11 cellular contexts compared by ENCODE assay signal in the genomic region with DNA sequence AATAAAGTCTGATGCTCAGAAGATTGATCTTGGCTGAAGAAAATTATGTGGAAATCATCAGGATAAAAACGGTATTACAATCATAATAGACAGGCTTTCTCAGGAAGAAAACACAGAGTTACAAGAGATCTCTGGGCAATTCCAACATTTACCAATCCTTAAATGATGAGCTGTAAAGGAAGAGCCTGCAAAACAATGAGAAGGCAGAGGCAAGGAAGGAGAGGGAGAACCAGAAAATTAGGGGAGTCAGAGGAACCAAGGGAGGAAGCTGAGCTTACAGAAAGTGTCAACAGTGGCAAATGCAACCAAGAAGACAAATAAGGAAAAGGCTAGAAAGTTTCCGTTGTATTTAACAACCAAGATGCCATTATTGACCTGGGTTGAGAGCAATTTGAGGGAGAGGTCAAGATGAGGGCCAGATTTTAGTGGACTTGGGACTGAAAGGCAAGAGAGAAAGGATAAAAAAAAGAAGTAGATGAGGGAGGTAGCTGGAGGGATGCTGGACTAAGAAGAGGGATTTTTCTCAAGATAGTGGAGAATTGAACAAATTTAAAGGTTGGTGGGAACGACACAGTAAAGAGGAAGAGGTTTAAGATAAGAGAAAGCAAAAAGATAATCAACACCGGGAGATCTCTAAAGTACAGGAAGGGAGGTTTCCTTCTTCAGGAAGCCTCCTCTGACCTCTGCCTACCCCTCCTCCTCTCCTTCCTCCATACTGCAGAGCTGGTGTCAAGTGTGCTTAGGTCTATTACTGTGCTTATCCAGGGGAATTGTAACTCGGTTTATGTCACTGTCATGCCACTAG.
DNase-seq lines count a peak whose midpoint lies in the region; ATAC-seq and TF ChIP-seq lines count a peak whose summit lies in the region.
"Had no signal": no experiment of that assay in that cellular context is flagged by ENCODE, and none has a peak within 500 bp of the region (broad histone marks: within the 10 kb centered on the region; RNA-seq: fewer than 3 reads in every experiment).

No MANE protein-coding gene starts in this region.

- no peaks in the 10 kb centered on the region for H3K36me3 ChIP-seq in MM.1S (replicated peaks; ENCODE audit: insufficient read depth, low read length)

- H3K27me3 ChIP-seq in MM.1S (replicated peaks; ENCODE audit: insufficient read depth, low read length) = no peaks in the 10 kb centered on the region

- H3K27me3 Mint-ChIP-seq in activated T-cell treated with anti-CD3 and anti-CD28 coated beads, Interleukin-2, amount 50 U/mL, for 24 hours = no peaks in the 10 kb centered on the region
- no peaks in the 10 kb centered on the region for H3K27me3 Mint-ChIP-seq in activated naive CD8-positive, alpha-beta T cell treated with anti-CD3 and anti-CD28 coated beads, Interleukin-2, amount 10 ng/mL, durations not matched to agents 7 days and 5 days
- H3K27me3 Mint-ChIP-seq in naive thymus-derived CD8-positive, alpha-beta T cell = no peaks in the 10 kb centered on the region
- H3K27me3 Mint-ChIP-seq: dendritic cell treated with granulocyte-macrophage colony-stimulating factor and Interleukin-4, amounts not matched to agents 40 ng/mL and 50 ng/mL, for 4 days had no signal

- no peak overlapping the region for H3K4me3 Mint-ChIP-seq in activated T-cell treated with anti-CD3 and anti-CD28 coated beads, Interleukin-2, amount 50 U/mL, for 24 hours
- H3K4me3 Mint-ChIP-seq in activated naive CD8-positive, alpha-beta T cell treated with anti-CD3 and anti-CD28 coated beads, Interleukin-2, amount 10 ng/mL, durations not matched to agents 7 days and 5 days = peak overlapping the region; percentile 80
- peak overlapping the region; percentile 59 to 86 (median 76) for H3K4me3 Mint-ChIP-seq in naive thymus-derived CD8-positive, alpha-beta T cell
- H3K4me3 Mint-ChIP-seq: dendritic cell treated with granulocyte-macrophage colony-stimulating factor and Interleukin-4, amounts not matched to agents 40 ng/mL and 50 ng/mL, for 4 days had no signal

- no peak for DNase-seq in activated T-cell treated with anti-CD3 and anti-CD28 coated beads, Interleukin-2, amount 50 U/mL, for 24 hours
- no peak for DNase-seq in activated T-cell treated with anti-CD3 and anti-CD28 coated beads for 4 hours
- DNase-seq in MM.1S = no peak
- DNase-seq in activated naive CD8-positive, alpha-beta T cell treated with anti-CD3 and anti-CD28 coated beads, Interleukin-2, amount 10 ng/mL, durations not matched to agents 7 days and 5 days = no peak
- DNase-seq in naive thymus-derived CD8-positive, alpha-beta T cell = no peak
- no peak for DNase-seq in AG20443 (ENCODE audit: low spot score)
- no peak for DNase-seq in GM10266 (ENCODE audit: extremely low spot score)
- no peak for DNase-seq in superior temporal gyrus (ENCODE audit: extremely low spot score)
- DNase-seq: NCI-H1092, NCI-H748 treated with DMSO at 0.1 percent for 48 hours had no signal

- H3K27ac ChIP-seq in MM.1S (ENCODE audit: low read length) = no peak overlapping the region

- H3K4me3 ChIP-seq in MM.1S (ENCODE audit: low read length) = no peak overlapping the region

- no peaks in the 10 kb centered on the region for H3K9me3 ChIP-seq in MM.1S (replicated peaks; ENCODE audit: insufficient read depth, low read length)

- H3K79me2 ChIP-seq in MM.1S (ENCODE audit: low read length) = no peaks in the 10 kb centered on the region

- peaks cover 11% of the 10 kb centered on the region for H3K9me3 Mint-ChIP-seq in activated T-cell treated with anti-CD3 and anti-CD28 coated beads, Interleukin-2, amount 50 U/mL, for 24 hours
- H3K9me3 Mint-ChIP-seq in activated naive CD8-positive, alpha-beta T cell treated with anti-CD3 and anti-CD28 coated beads, Interleukin-2, amount 10 ng/mL, durations not matched to agents 7 days and 5 days = peaks cover 14% of the 10 kb centered on the region
- H3K9me3 Mint-ChIP-seq in naive thymus-derived CD8-positive, alpha-beta T cell = peaks cover 0 to 12% (median 0%) of the 10 kb centered on the region in 9 donors

- H3K9me2 ChIP-seq in MM.1S (replicated peaks; ENCODE audit: insufficient read depth, low read length) = no peaks in the 10 kb centered on the region

- peak overlapping the region; percentile 11; the same call in 1 of the 2 replicates for H2AFZ ChIP-seq in MM.1S (ENCODE audit: low read length)

- peaks cover 43% of the 10 kb centered on the region for H3K4me1 ChIP-seq in MM.1S (ENCODE audit: low read length)

- H3K27ac Mint-ChIP-seq in activated T-cell treated with anti-CD3 and anti-CD28 coated beads, Interleukin-2, amount 50 U/mL, for 24 hours = peak overlapping the region; percentile 71
- peak overlapping the region; percentile 93 for H3K27ac Mint-ChIP-seq in activated naive CD8-positive, alpha-beta T cell treated with anti-CD3 and anti-CD28 coated beads, Interleukin-2, amount 10 ng/mL, durations not matched to agents 7 days and 5 days
- peak overlapping the region in 9 of 10 donors; percentile 1 to 81 (median 49) for H3K27ac Mint-ChIP-seq in naive thymus-derived CD8-positive, alpha-beta T cell
- H3K27ac Mint-ChIP-seq: dendritic cell treated with granulocyte-macrophage colony-stimulating factor and Interleukin-4, amounts not matched to agents 40 ng/mL and 50 ng/mL, for 4 days had no signal

- H4K20me1 ChIP-seq in MM.1S (ENCODE audit: insufficient read depth, low read length) = no peaks in the 10 kb centered on the region

- ATAC-seq in activated naive CD8-positive, alpha-beta T cell treated with anti-CD3 and anti-CD28 coated beads, Interleukin-2, amount 10 ng/mL, durations not matched to agents 7 days and 5 days (ENCODE audit: low read depth) = peak; percentile 84
- peak in 1 of 2 donors; percentile 65 for ATAC-seq in naive thymus-derived CD8-positive, alpha-beta T cell

- H3K36me3 Mint-ChIP-seq in activated T-cell treated with anti-CD3 and anti-CD28 coated beads, Interleukin-2, amount 50 U/mL, for 24 hours (ENCODE audit: low read depth) = no peaks in the 10 kb centered on the region
- H3K36me3 Mint-ChIP-seq in activated naive CD8-positive, alpha-beta T cell treated with anti-CD3 and anti-CD28 coated beads, Interleukin-2, amount 10 ng/mL, durations not matched to agents 7 days and 5 days = peaks cover 32% of the 10 kb centered on the region
- H3K36me3 Mint-ChIP-seq in naive thymus-derived CD8-positive, alpha-beta T cell = no peaks in the 10 kb centered on the region

- no peak for TF ChIP-seq CTCF in MM.1S (IDR thresholded peaks at IDR 0.05; ENCODE audit: low read length)
- no peak for TF ChIP-seq CTCF in GM10266 (IDR thresholded peaks at IDR 0.05; ENCODE audit: control insufficient read depth, insufficient read depth, low read depth, missing control alignments)

- 0 out of 2 replicates have a peak overlapping the region, but pooled peaks have one; percentile 1 for H3K4me2 ChIP-seq in MM.1S (ENCODE audit: low read depth, low read length)

- H3K9ac ChIP-seq in MM.1S (ENCODE audit: low read length) = no peak overlapping the region

- peaks cover 73% of the 10 kb centered on the region for H3K4me1 Mint-ChIP-seq in activated T-cell treated with anti-CD3 and anti-CD28 coated beads, Interleukin-2, amount 50 U/mL, for 24 hours (ENCODE audit: low read depth)
- peaks cover 58% of the 10 kb centered on the region for H3K4me1 Mint-ChIP-seq in activated naive CD8-positive, alpha-beta T cell treated with anti-CD3 and anti-CD28 coated beads, Interleukin-2, amount 10 ng/mL, durations not matched to agents 7 days and 5 days
- peaks cover 34 to 72% (median 68%) of the 10 kb centered on the region in 4 donors for H3K4me1 Mint-ChIP-seq in naive thymus-derived CD8-positive, alpha-beta T cell

- POLR2A ChIA-PET in activated naive CD8-positive, alpha-beta T cell treated with anti-CD3 and anti-CD28 coated beads, Interleukin-2, amount 10 ng/mL, durations not matched to agents 7 days and 5 days (lab: Charles Lee) = interaction anchor here (0.9 to 2.3 kb wide), 4 partner anchors 10 to 185 kb away, joined by 4 to 12 read pairs (median 8); a partner anchor contains a TSS
- POLR2A ChIA-PET in naive thymus-derived CD8-positive, alpha-beta T cell (lab: Charles Lee) = interaction anchor here (1.0 kb wide), 1 partner anchor 11 kb away, joined by 3 read pairs; no protein-coding TSS in a partner anchor

- H3F3A ChIP-seq in MM.1S (ENCODE audit: insufficient read depth, low read length) = no peaks in the 10 kb centered on the region
